28 cellular contexts compared by ENCODE assay signal in genomic region chr3:185605566-185605965, GRCh38. TPM values are rescaled to one million over a fixed set of nuclear protein-coding genes. Genes with fewer than 3 reads are reported as not detected.
"Had no signal": no experiment of that assay in that cellular context is flagged by ENCODE, and none has a peak within 500 bp of the region (broad histone marks: within the 10 kb centered on the region; RNA-seq: fewer than 3 reads in every experiment).

No MANE protein-coding gene starts in this region.

- H3K9me3 Mint-ChIP-seq: activated naive CD4-positive, alpha-beta T cell treated with anti-CD3 and anti-CD28 coated beads, Interleukin-2, amount 50 U/mL, for 72 hours; activated T-helper 17 cell treated with anti-CD3 and anti-CD28 coated beads, Interleukin-2, amount 50 U/mL, for 72 hours; effector memory CD8-positive, alpha-beta T cell; naive B cell; stimulated activated naive B cell treated with anti-CD40 and anti-IgM and Interleukin-4, amounts not matched to agents 10 μg/mL and 1 μg/mL and 100 μg/mL, for 72 hours had no signal

- H3K4me1 Mint-ChIP-seq: activated T-helper 17 cell treated with anti-CD3 and anti-CD28 coated beads, Interleukin-2, amount 50 U/mL, for 72 hours had no signal

- H3K27me3 ChIP-seq: cardiac muscle cell, foreskin keratinocyte, heart right ventricle, right atrium auricular region, stomach, tibial artery, upper lobe of right lung had no signal

- H3K4me3 ChIP-seq: cardiac muscle cell, coronary artery, heart right ventricle, left ventricle myocardium inferior, lung, mucosa of descending colon, right atrium auricular region, stomach, tibial artery, upper lobe of right lung had no signal

- DNase-seq: activated CD4-positive, alpha-beta T cell treated with anti-CD3 and anti-CD28 coated beads for 4 hours; activated CD4-positive, alpha-beta T cell treated with anti-CD3 and anti-CD28 coated beads, Interleukin-2, amount 50 U/mL, for 4 hours; activated gamma-delta T cell treated with Interleukin-2 at 50 U/mL for 16 hours; activated T-cell treated with anti-CD3 and anti-CD28 coated beads for 4 hours; anterior cingulate cortex; effector memory CD8-positive, alpha-beta T cell; foreskin keratinocyte; heart right ventricle; left ventricle myocardium inferior; mucosa of descending colon; naive B cell; nucleus accumbens; stimulated activated CD4-positive, alpha-beta T cell treated with anti-CD3 and anti-CD28 coated beads, Interleukin-15, amount 100 ng/mL, for 24 hours; stimulated activated CD4-positive, alpha-beta T cell treated with anti-CD3 and anti-CD28 coated beads, Interleukin-2, amount 100 ng/mL, for 24 hours; stimulated activated naive B cell treated with anti-CD40 and anti-IgM and Interleukin-4, amounts not matched to agents 10 μg/mL and 1 μg/mL and 100 μg/mL, for 72 hours; stomach; tibial artery; upper lobe of right lung had no signal

- H3K27ac ChIP-seq: cardiac muscle cell, coronary artery, foreskin keratinocyte, heart right ventricle, left ventricle myocardium inferior, parathyroid adenoma, right atrium auricular region, stomach, tibial artery, upper lobe of right lung had no signal

- H3K4me1 ChIP-seq: foreskin keratinocyte, heart right ventricle, left ventricle myocardium inferior, parathyroid adenoma, right atrium auricular region, stomach, tibial artery, upper lobe of right lung had no signal

- H3K9me3 ChIP-seq: heart right ventricle, left ventricle myocardium inferior, mucosa of descending colon, right atrium auricular region, stomach, tibial artery, upper lobe of right lung had no signal

- H3K4me3 Mint-ChIP-seq: activated T-helper 17 cell treated with anti-CD3 and anti-CD28 coated beads, Interleukin-2, amount 50 U/mL, for 72 hours; effector memory CD8-positive, alpha-beta T cell; naive B cell; stimulated activated naive B cell treated with anti-CD40 and anti-IgM and Interleukin-4, amounts not matched to agents 10 μg/mL and 1 μg/mL and 100 μg/mL, for 72 hours had no signal

- H3K27ac Mint-ChIP-seq: activated naive CD4-positive, alpha-beta T cell treated with anti-CD3 and anti-CD28 coated beads, Interleukin-2, amount 50 U/mL, for 72 hours; activated T-helper 17 cell treated with anti-CD3 and anti-CD28 coated beads, Interleukin-2, amount 50 U/mL, for 72 hours; effector memory CD8-positive, alpha-beta T cell; stimulated activated naive B cell treated with anti-CD40 and anti-IgM and Interleukin-4, amounts not matched to agents 10 μg/mL and 1 μg/mL and 100 μg/mL, for 72 hours had no signal

- ATAC-seq: activated naive CD4-positive, alpha-beta T cell treated with anti-CD3 and anti-CD28 coated beads, Interleukin-2, amount 50 U/mL, for 72 hours; activated T-helper 17 cell treated with anti-CD3 and anti-CD28 coated beads, Interleukin-2, amount 50 U/mL, for 72 hours; effector memory CD8-positive, alpha-beta T cell; esophagus mucosa; foreskin keratinocyte; heart right ventricle; mucosa of descending colon; stimulated activated naive B cell treated with anti-CD40 and anti-IgM and Interleukin-4, amounts not matched to agents 10 μg/mL and 1 μg/mL and 100 μg/mL, for 72 hours; upper lobe of right lung had no signal

- H3K27me3 Mint-ChIP-seq: activated T-helper 17 cell treated with anti-CD3 and anti-CD28 coated beads, Interleukin-2, amount 50 U/mL, for 72 hours; effector memory CD8-positive, alpha-beta T cell; naive B cell; stimulated activated naive B cell treated with anti-CD40 and anti-IgM and Interleukin-4, amounts not matched to agents 10 μg/mL and 1 μg/mL and 100 μg/mL, for 72 hours had no signal

RNA-seq across cellular contexts. Expression of gene LIPH, which starts 53.2 kb away (rescaled TPM):
- total RNA-seq: activated naive CD4-positive, alpha-beta T cell treated with anti-CD3 and anti-CD28 coated beads, Interleukin-2, amount 50 U/mL, for 72 hours; cerebellum; T-helper 1 cell treated with Interleukin-12 subunit alpha and Interleukin-12 subunit beta and Interleukin-4 antibody, amounts not matched to agents 30 ng/mL and 1 ng/mL, for 36 hours had no signal
